In genomic region chr13:95535243-95535642, GRCh38 we compare ENCODE assay signal across 1 cellular context.
TF ChIP-seq lines count a peak whose summit lies in the region.

No MANE protein-coding gene starts in this region.

TF ChIP-seq in HepG2, 621 proteins besides CTCF, POLR2A, EP300 and RAD21 (continued from another document and continues in another):
- no peak for TF ChIP-seq ZNF318 (CRISPR knock-in tag; IDR thresholded peaks at IDR 0.05)
- 0 out of 2 replicates have a peak, but pooled peaks have one; percentile 38 for TF ChIP-seq SMARCE1 (IDR thresholded peaks at IDR 0.05; ENCODE audit: borderline replicate concordance)
- peak; percentile 72 for TF ChIP-seq SALL1 (CRISPR knock-in tag; IDR thresholded peaks at IDR 0.05)
- peak; percentile 24; the same call in 1 of the 2 replicates for TF ChIP-seq HNF4A (CRISPR knock-in tag; IDR thresholded peaks at IDR 0.05)
- TF ChIP-seq, protein P1, sequence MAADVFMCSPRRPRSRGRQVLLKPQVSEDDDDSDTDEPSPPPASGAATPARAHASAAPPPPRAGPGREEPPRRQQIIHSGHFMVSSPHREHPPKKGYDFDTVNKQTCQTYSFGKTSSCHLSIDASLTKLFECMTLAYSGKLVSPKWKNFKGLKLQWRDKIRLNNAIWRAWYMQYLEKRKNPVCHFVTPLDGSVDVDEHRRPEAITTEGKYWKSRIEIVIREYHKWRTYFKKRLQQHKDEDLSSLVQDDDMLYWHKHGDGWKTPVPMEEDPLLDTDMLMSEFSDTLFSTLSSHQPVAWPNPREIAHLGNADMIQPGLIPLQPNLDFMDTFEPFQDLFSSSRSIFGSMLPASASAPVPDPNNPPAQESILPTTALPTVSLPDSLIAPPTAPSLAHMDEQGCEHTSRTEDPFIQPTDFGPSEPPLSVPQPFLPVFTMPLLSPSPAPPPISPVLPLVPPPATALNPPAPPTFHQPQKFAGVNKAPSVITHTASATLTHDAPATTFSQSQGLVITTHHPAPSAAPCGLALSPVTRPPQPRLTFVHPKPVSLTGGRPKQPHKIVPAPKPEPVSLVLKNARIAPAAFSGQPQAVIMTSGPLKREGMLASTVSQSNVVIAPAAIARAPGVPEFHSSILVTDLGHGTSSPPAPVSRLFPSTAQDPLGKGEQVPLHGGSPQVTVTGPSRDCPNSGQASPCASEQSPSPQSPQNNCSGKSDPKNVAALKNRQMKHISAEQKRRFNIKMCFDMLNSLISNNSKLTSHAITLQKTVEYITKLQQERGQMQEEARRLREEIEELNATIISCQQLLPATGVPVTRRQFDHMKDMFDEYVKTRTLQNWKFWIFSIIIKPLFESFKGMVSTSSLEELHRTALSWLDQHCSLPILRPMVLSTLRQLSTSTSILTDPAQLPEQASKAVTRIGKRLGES (CRISPR knock-in tag; IDR thresholded peaks at IDR 0.05; ENCODE audit: borderline replicate concordance): no peak
- TF ChIP-seq, protein P2, sequence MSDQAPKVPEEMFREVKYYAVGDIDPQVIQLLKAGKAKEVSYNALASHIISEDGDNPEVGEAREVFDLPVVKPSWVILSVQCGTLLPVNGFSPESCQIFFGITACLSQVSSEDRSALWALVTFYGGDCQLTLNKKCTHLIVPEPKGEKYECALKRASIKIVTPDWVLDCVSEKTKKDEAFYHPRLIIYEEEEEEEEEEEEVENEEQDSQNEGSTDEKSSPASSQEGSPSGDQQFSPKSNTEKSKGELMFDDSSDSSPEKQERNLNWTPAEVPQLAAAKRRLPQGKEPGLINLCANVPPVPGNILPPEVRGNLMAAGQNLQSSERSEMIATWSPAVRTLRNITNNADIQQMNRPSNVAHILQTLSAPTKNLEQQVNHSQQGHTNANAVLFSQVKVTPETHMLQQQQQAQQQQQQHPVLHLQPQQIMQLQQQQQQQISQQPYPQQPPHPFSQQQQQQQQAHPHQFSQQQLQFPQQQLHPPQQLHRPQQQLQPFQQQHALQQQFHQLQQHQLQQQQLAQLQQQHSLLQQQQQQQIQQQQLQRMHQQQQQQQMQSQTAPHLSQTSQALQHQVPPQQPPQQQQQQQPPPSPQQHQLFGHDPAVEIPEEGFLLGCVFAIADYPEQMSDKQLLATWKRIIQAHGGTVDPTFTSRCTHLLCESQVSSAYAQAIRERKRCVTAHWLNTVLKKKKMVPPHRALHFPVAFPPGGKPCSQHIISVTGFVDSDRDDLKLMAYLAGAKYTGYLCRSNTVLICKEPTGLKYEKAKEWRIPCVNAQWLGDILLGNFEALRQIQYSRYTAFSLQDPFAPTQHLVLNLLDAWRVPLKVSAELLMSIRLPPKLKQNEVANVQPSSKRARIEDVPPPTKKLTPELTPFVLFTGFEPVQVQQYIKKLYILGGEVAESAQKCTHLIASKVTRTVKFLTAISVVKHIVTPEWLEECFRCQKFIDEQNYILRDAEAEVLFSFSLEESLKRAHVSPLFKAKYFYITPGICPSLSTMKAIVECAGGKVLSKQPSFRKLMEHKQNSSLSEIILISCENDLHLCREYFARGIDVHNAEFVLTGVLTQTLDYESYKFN (CRISPR knock-in tag; conservative IDR thresholded peaks at IDR 0.05): peak; percentile 45; the same call in 1 of the 2 replicates
- TF ChIP-seq ZBTB34 (CRISPR knock-in tag; IDR thresholded peaks at IDR 0.05): no peak
- TF ChIP-seq TBX2 (CRISPR knock-in tag; IDR thresholded peaks at IDR 0.05; ENCODE audit: borderline replicate concordance): peak; percentile 58
- TF ChIP-seq, protein P3, sequence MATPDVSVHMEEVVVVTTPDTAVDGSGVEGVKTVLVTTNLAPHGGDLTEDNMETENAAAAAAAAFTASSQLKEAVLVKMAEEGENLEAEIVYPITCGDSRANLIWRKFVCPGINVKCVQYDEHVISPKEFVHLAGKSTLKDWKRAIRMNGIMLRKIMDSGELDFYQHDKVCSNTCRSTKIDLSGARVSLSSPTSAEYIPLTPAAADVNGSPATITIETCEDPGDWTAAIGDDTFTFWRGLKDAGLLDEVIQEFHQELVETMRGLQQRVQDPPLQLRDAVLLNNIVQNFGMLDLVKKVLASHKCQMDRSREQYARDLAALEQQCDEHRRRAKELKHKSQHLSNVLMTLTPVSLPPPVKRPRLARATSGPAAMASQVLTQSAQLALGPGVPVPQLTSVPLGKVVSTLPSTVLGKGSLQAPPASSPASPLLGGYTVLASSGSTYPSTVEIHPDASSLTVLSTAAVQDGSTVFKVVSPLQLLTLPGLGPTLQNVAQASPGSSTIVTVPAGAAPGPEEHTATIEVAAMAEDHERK (CRISPR knock-in tag; IDR thresholded peaks at IDR 0.05; ENCODE audit: low read depth): no peak
- TF ChIP-seq ZNF7 (CRISPR knock-in tag; IDR thresholded peaks at IDR 0.05): no peak
- no peak for TF ChIP-seq ISL2 (CRISPR knock-in tag; IDR thresholded peaks at IDR 0.05)
- TF ChIP-seq CHD4 (IDR thresholded peaks at IDR 0.05; ENCODE audit: borderline replicate concordance, low read length): no peak
- TF ChIP-seq, protein P4, sequence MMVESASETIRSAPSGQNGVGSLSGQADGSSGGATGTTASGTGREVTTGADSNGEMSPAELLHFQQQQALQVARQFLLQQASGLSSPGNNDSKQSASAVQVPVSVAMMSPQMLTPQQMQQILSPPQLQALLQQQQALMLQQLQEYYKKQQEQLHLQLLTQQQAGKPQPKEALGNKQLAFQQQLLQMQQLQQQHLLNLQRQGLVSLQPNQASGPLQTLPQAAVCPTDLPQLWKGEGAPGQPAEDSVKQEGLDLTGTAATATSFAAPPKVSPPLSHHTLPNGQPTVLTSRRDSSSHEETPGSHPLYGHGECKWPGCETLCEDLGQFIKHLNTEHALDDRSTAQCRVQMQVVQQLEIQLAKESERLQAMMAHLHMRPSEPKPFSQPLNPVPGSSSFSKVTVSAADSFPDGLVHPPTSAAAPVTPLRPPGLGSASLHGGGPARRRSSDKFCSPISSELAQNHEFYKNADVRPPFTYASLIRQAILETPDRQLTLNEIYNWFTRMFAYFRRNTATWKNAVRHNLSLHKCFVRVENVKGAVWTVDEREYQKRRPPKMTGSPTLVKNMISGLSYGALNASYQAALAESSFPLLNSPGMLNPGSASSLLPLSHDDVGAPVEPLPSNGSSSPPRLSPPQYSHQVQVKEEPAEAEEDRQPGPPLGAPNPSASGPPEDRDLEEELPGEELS (CRISPR knock-in tag; IDR thresholded peaks at IDR 0.05): peak; percentile 51; the same call in 1 of the 2 replicates
- no peak for TF ChIP-seq ATF7-NPFF (CRISPR knock-in tag; IDR thresholded peaks at IDR 0.05; ENCODE audit: low read depth)
- TF ChIP-seq MIER3 (CRISPR knock-in tag; IDR thresholded peaks at IDR 0.05; ENCODE audit: borderline replicate concordance): 0 out of 2 replicates have a peak, but pooled peaks have one; percentile 42
- peak; percentile 14; the same call in 1 of the 2 replicates for TF ChIP-seq NR2C2 (CRISPR knock-in tag; IDR thresholded peaks at IDR 0.05; ENCODE audit: borderline replicate concordance)
- peak; percentile 87; the same call in 1 of the 2 replicates for TF ChIP-seq JUNB (CRISPR knock-in tag; IDR thresholded peaks at IDR 0.05; ENCODE audit: borderline replicate concordance)
- TF ChIP-seq FOXO1 (CRISPR knock-in tag; IDR thresholded peaks at IDR 0.05): peak; percentile 55; the same call in 1 of the 2 replicates
- peak; percentile 29; the same call in 1 of the 2 replicates for TF ChIP-seq SOX5 (CRISPR knock-in tag; IDR thresholded peaks at IDR 0.05; ENCODE audit: borderline replicate concordance)
- peak; percentile 70 for TF ChIP-seq ZNF263 (CRISPR knock-in tag; IDR thresholded peaks at IDR 0.05)
- peak; percentile 38 for TF ChIP-seq SAP130 (CRISPR knock-in tag; IDR thresholded peaks at IDR 0.05; ENCODE audit: low read depth)
- peak; percentile 48 for TF ChIP-seq XRCC5 (optimal IDR thresholded peaks at IDR 0.05; ENCODE audit: low read length)
- TF ChIP-seq RCOR2 (CRISPR knock-in tag; IDR thresholded peaks at IDR 0.05): peak; percentile 49; the same call in 1 of the 2 replicates
- TF ChIP-seq, protein P5, sequence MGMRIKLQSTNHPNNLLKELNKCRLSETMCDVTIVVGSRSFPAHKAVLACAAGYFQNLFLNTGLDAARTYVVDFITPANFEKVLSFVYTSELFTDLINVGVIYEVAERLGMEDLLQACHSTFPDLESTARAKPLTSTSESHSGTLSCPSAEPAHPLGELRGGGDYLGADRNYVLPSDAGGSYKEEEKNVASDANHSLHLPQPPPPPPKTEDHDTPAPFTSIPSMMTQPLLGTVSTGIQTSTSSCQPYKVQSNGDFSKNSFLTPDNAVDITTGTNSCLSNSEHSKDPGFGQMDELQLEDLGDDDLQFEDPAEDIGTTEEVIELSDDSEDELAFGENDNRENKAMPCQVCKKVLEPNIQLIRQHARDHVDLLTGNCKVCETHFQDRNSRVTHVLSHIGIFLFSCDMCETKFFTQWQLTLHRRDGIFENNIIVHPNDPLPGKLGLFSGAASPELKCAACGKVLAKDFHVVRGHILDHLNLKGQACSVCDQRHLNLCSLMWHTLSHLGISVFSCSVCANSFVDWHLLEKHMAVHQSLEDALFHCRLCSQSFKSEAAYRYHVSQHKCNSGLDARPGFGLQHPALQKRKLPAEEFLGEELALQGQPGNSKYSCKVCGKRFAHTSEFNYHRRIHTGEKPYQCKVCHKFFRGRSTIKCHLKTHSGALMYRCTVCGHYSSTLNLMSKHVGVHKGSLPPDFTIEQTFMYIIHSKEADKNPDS (CRISPR knock-in tag; IDR thresholded peaks at IDR 0.05): no peak
- no peak for TF ChIP-seq ZBTB21 (CRISPR knock-in tag; IDR thresholded peaks at IDR 0.05)
- TF ChIP-seq BCL6 (CRISPR knock-in tag; IDR thresholded peaks at IDR 0.05): no peak
- peak; percentile 32; the same call in 1 of the 2 replicates for TF ChIP-seq FOXK2 (IDR thresholded peaks at IDR 0.05)
- peak; percentile 65; the same call in 1 of the 2 replicates for TF ChIP-seq HMG20A (CRISPR knock-in tag; IDR thresholded peaks at IDR 0.05; ENCODE audit: borderline replicate concordance)
- peak; percentile 97 for TF ChIP-seq FOSL2 (CRISPR knock-in tag; IDR thresholded peaks at IDR 0.05)
- TF ChIP-seq ZNF644 (CRISPR knock-in tag; IDR thresholded peaks at IDR 0.05; ENCODE audit: low read depth): peak; percentile 89
- TF ChIP-seq ETV5 (CRISPR knock-in tag; IDR thresholded peaks at IDR 0.05; ENCODE audit: borderline replicate concordance): peak; percentile 9; the same call in 1 of the 2 replicates
- TF ChIP-seq SRY (CRISPR knock-in tag; IDR thresholded peaks at IDR 0.05): no peak
